Comparison of ENCODE assay signal across 1 cellular context in the genomic region with DNA sequence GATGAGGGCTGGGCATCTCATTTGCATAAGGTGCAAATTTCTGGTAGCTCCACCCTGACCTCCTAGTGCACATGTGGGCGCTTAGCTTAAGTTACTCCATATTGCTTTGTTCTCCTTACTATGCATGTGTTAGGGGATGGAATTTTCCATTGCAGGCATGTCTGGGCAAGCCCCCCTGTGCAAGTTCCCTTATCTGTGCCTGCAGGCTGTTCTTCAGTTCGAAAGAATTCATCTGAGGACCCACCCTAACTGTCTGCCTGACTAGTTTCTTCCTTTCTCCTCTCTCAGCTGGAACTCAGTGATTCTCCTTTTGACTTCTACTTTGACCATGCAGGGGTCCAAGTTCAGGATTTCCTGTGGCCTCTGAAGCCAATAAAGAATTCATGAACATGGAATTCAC.
A peak's percentile ranks its signal among the peaks of the same experiment; 100 is the strongest.
TF ChIP-seq lines count a peak whose summit lies in the region.

No MANE protein-coding gene starts in this region.

TF ChIP-seq in HEK293, 187 proteins besides CTCF, POLR2A, EP300 and RAD21 (continued from another document):
- TF ChIP-seq, protein P1, sequence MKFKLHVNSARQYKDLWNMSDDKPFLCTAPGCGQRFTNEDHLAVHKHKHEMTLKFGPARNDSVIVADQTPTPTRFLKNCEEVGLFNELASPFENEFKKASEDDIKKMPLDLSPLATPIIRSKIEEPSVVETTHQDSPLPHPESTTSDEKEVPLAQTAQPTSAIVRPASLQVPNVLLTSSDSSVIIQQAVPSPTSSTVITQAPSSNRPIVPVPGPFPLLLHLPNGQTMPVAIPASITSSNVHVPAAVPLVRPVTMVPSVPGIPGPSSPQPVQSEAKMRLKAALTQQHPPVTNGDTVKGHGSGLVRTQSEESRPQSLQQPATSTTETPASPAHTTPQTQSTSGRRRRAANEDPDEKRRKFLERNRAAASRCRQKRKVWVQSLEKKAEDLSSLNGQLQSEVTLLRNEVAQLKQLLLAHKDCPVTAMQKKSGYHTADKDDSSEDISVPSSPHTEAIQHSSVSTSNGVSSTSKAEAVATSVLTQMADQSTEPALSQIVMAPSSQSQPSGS (tag by site-specific recombination; IDR thresholded peaks at IDR 0.05; ENCODE audit: low read depth), result no peak
- no peak for TF ChIP-seq OSR2 (tag by site-specific recombination; IDR thresholded peaks at IDR 0.05)
- TF ChIP-seq ZNF184 (tag by site-specific recombination; IDR thresholded peaks at IDR 0.05), result no peak
- TF ChIP-seq SETDB1 (IDR thresholded peaks at IDR 0.05; ENCODE audit: insufficient read length, low read length), result peak; percentile 93
- no peak for TF ChIP-seq ZNF701 (tag by site-specific recombination; IDR thresholded peaks at IDR 0.05)
- TF ChIP-seq ZSCAN30 (tag by site-specific recombination; IDR thresholded peaks at IDR 0.05), result no peak
- TF ChIP-seq ZNF394 (tag by site-specific recombination; IDR thresholded peaks at IDR 0.05; ENCODE audit: borderline replicate concordance), result no peak
- no peak for TF ChIP-seq ZNF571 (tag by site-specific recombination; IDR thresholded peaks at IDR 0.05)
- no peak for TF ChIP-seq ZNF449 (tag by site-specific recombination; IDR thresholded peaks at IDR 0.05)
